1 cellular context compared by ENCODE assay signal in the genomic region with DNA sequence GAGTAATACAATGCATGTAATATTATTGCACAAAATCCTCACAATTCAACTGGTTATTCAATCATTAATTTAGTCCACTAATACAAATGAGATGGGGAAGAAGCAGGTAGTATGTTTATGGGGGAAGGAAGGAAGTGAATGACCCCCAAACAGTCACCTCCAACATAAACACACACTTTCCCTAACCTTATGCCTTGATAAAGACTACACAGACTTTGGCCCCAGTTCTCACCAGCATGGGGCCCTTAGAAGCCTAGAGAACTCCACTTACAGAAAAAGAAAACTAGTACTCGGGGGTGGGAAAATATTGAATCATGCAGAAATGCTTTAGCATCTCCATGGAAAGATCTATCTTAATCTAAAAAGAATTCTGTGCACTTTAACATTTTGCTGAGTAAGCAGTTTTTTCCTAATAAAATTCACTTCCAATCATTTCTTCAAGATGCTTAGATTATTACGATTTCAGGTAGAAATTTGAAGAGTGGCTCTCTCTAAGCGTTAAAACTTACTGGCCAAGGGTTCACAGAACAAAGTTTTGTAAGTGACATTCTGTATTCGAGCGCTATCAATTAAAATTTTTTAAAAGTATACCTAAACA.
TF ChIP-seq lines count a peak whose summit lies in the region.

No MANE protein-coding gene starts in this region.

TF ChIP-seq in WTC11, 78 proteins besides CTCF, POLR2A, EP300 and RAD21 (continued from another document):
- TF ChIP-seq ZSCAN18 (CRISPR knock-in tag; IDR thresholded peaks at IDR 0.05) (no peak), FOXP4 (CRISPR knock-in tag; IDR thresholded peaks at IDR 0.05) (no peak), ESRRA (CRISPR knock-in tag; IDR thresholded peaks at IDR 0.05; ENCODE audit: borderline replicate concordance) (no peak)
- TF ChIP-seq, protein P1, sequence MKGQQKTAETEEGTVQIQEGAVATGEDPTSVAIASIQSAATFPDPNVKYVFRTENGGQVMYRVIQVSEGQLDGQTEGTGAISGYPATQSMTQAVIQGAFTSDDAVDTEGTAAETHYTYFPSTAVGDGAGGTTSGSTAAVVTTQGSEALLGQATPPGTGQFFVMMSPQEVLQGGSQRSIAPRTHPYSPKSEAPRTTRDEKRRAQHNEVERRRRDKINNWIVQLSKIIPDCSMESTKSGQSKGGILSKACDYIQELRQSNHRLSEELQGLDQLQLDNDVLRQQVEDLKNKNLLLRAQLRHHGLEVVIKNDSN (CRISPR knock-in tag; IDR thresholded peaks at IDR 0.05): no peak
